In the genomic region with DNA sequence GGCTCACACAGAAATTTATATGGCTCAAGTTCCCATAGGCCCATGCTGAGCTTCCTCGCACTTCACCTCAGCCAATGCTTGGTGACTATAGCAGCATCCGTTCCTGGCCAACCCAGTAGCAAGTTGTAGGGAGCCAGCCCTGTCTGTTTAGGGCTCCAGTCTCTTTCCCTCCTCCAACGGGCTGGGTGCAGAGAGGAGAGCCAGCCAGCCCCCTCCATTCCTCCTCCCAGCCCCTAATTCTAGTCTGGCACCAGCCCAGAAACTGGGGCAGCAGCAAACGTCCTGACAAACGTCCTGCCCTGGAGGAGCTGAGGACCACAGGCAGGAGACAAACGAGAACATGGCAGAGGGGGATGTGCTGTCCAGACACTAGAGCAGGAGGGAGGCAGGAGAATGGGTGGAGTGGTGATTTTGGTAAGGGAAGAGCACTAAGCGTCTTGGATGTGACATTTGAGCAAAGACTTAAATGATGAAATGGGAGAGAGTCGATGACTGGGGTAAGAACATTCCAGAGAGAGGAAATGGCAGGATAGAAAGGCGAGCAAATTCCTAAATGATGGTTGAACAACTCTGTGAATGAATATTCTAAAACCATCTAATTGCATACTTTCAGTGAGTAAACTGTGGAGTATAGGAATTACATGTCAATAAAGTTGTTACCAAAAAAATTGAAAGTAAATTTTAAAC, we compare ENCODE assay signal across 19 cellular contexts.
DNase-seq lines count a peak whose midpoint lies in the region; ATAC-seq and TF ChIP-seq lines count a peak whose summit lies in the region.
"Had no signal": no experiment of that assay in that cellular context is flagged by ENCODE, and none has a peak within 500 bp of the region (broad histone marks: within the 10 kb centered on the region; RNA-seq: fewer than 3 reads in every experiment).

No MANE protein-coding gene starts in this region.

- peaks cover 78 to 79% of the 10 kb centered on the region in 2 donors for H3K4me1 Mint-ChIP-seq in natural killer cell
- H3K4me1 Mint-ChIP-seq: CD14-positive monocyte, IgD-negative memory B cell had no signal

- H3K9me2 ChIP-seq in GM23248 (ENCODE audit: insufficient read depth), result no peaks in the 10 kb centered on the region

- DNase-seq in GM23248 (no peak), astrocyte of the cerebellum (ENCODE audit: low read depth) (no peak), natural killer cell (no peak), sciatic nerve (ENCODE audit: low spot score) (no peak), iPS-NIHi11 (ENCODE audit: low spot score) (no peak), ascending aorta (ENCODE audit: low spot score in 2 of 2) (no peak)
- DNase-seq: DMS 273 treated with DMSO at 0.1 percent for 48 hours; EL; H9; NCI-H1105 treated with DMSO at 0.1 percent for 48 hours; NCI-H187; NCI-H226; NCI-H526; NK-92 treated with Interleukin-12 subunit alpha and Interleukin-12 subunit beta, amount 100 ng/mL, for 24 hours; SIG-M5 had no signal

- no peak overlapping the region for H3K9ac ChIP-seq in GM23248

- peak overlapping the region; percentile 51 to 88 for H3K27ac Mint-ChIP-seq in natural killer cell
- H3K27ac Mint-ChIP-seq: IgD-negative memory B cell had no signal

- H4K20me1 ChIP-seq in GM23248 (ENCODE audit: insufficient read depth), result no peaks in the 10 kb centered on the region

- intact Hi-C loops in natural killer cell (cut with micrococcal nuclease) (no loop called here), sciatic nerve (cut with DNase I) (no loop called here), ascending aorta (cut with DNase I) (no loop called here)

- H3K36me3 Mint-ChIP-seq in natural killer cell, result no peaks in the 10 kb centered on the region
- H3K36me3 Mint-ChIP-seq: CD14-positive monocyte, IgD-negative memory B cell had no signal

- no peaks in the 10 kb centered on the region for H3K27me3 ChIP-seq in ACC112 (ENCODE audit: insufficient read depth, low read length)
- no peaks in the 10 kb centered on the region for H3K27me3 ChIP-seq in GM23248 (replicated peaks; ENCODE audit: insufficient read depth)
- no peaks in the 10 kb centered on the region for H3K27me3 ChIP-seq in ascending aorta

- peaks cover 14 to 40% of the 10 kb centered on the region in 2 donors for H3K27me3 Mint-ChIP-seq in natural killer cell (ENCODE audit: low read depth in 2 of 2)

- 47 to 52% methylated on average over 9 of the region's 9 CpGs for WGBS in GM23248 (ENCODE audit: low coverage in 1 of 2, low lambda C conversion rate in 2 of 2, missing lambda C conversion rate in 2 of 2), 2 experiments

- no peaks in the 10 kb centered on the region for H3K9me3 ChIP-seq in GM23248 (ENCODE audit: low read depth)
- H3K9me3 ChIP-seq in ascending aorta, result no peaks in the 10 kb centered on the region

- ATAC-seq in natural killer cell (no peak), sciatic nerve (no peak), HG03460 (IDR thresholded peaks at IDR 0.05; ENCODE audit: unreplicated experiment) (no peak)

- in situ Hi-C loops in GM23248 (cut with MboI), result no loop called here
- in situ Hi-C loops in astrocyte of the cerebellum (cut with HindIII; ENCODE audit: low sequenced_read_pairs), result no loop called here

- H3K4me3 ChIP-seq in ACC112 (ENCODE audit: low read depth, low read length) (no peak overlapping the region), GM23248 (no peak overlapping the region), astrocyte of the cerebellum (ENCODE audit: low read depth, low read length) (peak overlapping the region; percentile 11), ascending aorta (no peak overlapping the region)

- peak overlapping the region; percentile 94 for H3K27ac ChIP-seq in ACC112 (ENCODE audit: low read depth, low read length)
- H3K27ac ChIP-seq in GM23248, result peak overlapping the region; percentile 20
- no peak overlapping the region for H3K27ac ChIP-seq in ascending aorta

- no peak overlapping the region for H2AFZ ChIP-seq in ACC112 (ENCODE audit: low read length, unreplicated experiment)
- H2AFZ ChIP-seq in GM23248, result no peak overlapping the region

- H3K9me3 Mint-ChIP-seq in natural killer cell, result no peaks in the 10 kb centered on the region
- H3K9me3 Mint-ChIP-seq: H9, IgD-negative memory B cell had no signal

- H3K36me3 ChIP-seq in ACC112 (ENCODE audit: insufficient read depth, low read length), result no peaks in the 10 kb centered on the region
- H3K36me3 ChIP-seq in GM23248 (ENCODE audit: low read depth), result no peaks in the 10 kb centered on the region
- no peaks in the 10 kb centered on the region for H3K36me3 ChIP-seq in ascending aorta

- no peak for TF ChIP-seq CTCF in astrocyte of the cerebellum (IDR thresholded peaks at IDR 0.05; ENCODE audit: low read depth, low read length, missing control alignments)
- no peak for TF ChIP-seq CTCF in natural killer cell (IDR thresholded peaks at IDR 0.05)
- no peak for TF ChIP-seq CTCF in ascending aorta (IDR thresholded peaks at IDR 0.05)

- peak overlapping the region; percentile 72 for H3K4me3 Mint-ChIP-seq in natural killer cell
- H3K4me3 Mint-ChIP-seq: CD14-positive monocyte, H9, IgD-negative memory B cell had no signal

- H3K79me2 ChIP-seq in ACC112 (ENCODE audit: control insufficient read depth, insufficient read depth, low read length, unreplicated experiment) (no peaks in the 10 kb centered on the region), GM23248 (ENCODE audit: insufficient read depth) (no peaks in the 10 kb centered on the region)

- H3K4me1 ChIP-seq in ACC112 (ENCODE audit: control insufficient read depth, insufficient read depth, low read length, unreplicated experiment), result peaks cover 55% of the 10 kb centered on the region
- H3K4me1 ChIP-seq in GM23248 (ENCODE audit: insufficient read depth), result peaks cover 92% of the 10 kb centered on the region
- peaks cover 0 to 21% of the 10 kb centered on the region in 2 donors for H3K4me1 ChIP-seq in ascending aorta

- H3K4me2 ChIP-seq in GM23248 (ENCODE audit: unreplicated experiment), result peak overlapping the region; percentile 63

- peaks cover 74% of the 10 kb centered on the region for H3F3A ChIP-seq in GM23248 (ENCODE audit: insufficient read depth)

Comparison
In these comparisons a context has a peak if more than half of its experiments do, and no peak if none do; other contexts are left out.
1. H3K27ac ChIP-seq: peak in ACC112 (single experiment) and GM23248 (single experiment); none in ascending aorta (0 of 2).